ENCODE assay signal across 23 cellular contexts in genomic region chr20:36175016-36175415, GRCh38. TPM values are rescaled to one million over a fixed set of nuclear protein-coding genes. Genes with fewer than 3 reads are reported as not detected.
A peak's percentile ranks its signal among the peaks of the same experiment; 100 is the strongest.
DNase-seq lines count a peak whose midpoint lies in the region; ATAC-seq and TF ChIP-seq lines count a peak whose summit lies in the region.
"Had no signal": no experiment of that assay in that cellular context is flagged by ENCODE, and none has a peak within 500 bp of the region (broad histone marks: within the 10 kb centered on the region; RNA-seq: fewer than 3 reads in every experiment).

No MANE protein-coding gene starts in this region.

- TF ChIP-seq CTCF in BE2C (IDR thresholded peaks at IDR 0.05; ENCODE audit: low read depth, low read length) (no peak), neural crest cell (conservative IDR thresholded peaks at IDR 0.05) (no peak), testis (IDR thresholded peaks at IDR 0.05) (no peak)

- H3K27me3 Mint-ChIP-seq in neural crest cell (ENCODE audit: low read depth) = peaks cover 15% of the 10 kb centered on the region
- H3K27me3 Mint-ChIP-seq: CD4-positive, alpha-beta T cell had no signal

- no peaks in the 10 kb centered on the region for H3K9me3 ChIP-seq in BE2C
- H3K9me3 ChIP-seq in testis = no peaks in the 10 kb centered on the region
- H3K9me3 ChIP-seq: heart left ventricle, left ventricle myocardium inferior, right lobe of liver, SJSA1, uterus had no signal

- peaks cover 62% of the 10 kb centered on the region for H3K4me1 Mint-ChIP-seq in neural crest cell
- H3K4me1 Mint-ChIP-seq: activated naive CD8-positive, alpha-beta T cell treated with anti-CD3 and anti-CD28 coated beads for 36 hours had no signal

- ATAC-seq in GM21360 (IDR thresholded peaks at IDR 0.05; ENCODE audit: unreplicated experiment) (no peak), left cardiac atrium (no peak)
- ATAC-seq: heart left ventricle, natural killer cell, right lobe of liver, T-helper 17 cell had no signal

- peak overlapping the region; percentile 67 for H3K27ac Mint-ChIP-seq in neural crest cell (ENCODE audit: unreplicated experiment)
- H3K27ac Mint-ChIP-seq: activated naive CD8-positive, alpha-beta T cell treated with anti-CD3 and anti-CD28 coated beads for 36 hours; activated T-helper 2 cell treated with anti-CD3 and anti-CD28 coated beads, Interferon-gamma antibody, Interleukin-2, Interleukin-4, amounts not matched to agents 10 μg/mL and 5 μg/mL and 100 μg/mL, durations not matched to agents 14 hours and 24 hours and 36 hours; CD4-positive, alpha-beta T cell; mesothelial cell of epicardium; T-helper 17 cell had no signal

- no peak for TF ChIP-seq POLR2A in testis (IDR thresholded peaks at IDR 0.05)

- no peak overlapping the region for H3K4me3 Mint-ChIP-seq in neural crest cell
- H3K4me3 Mint-ChIP-seq: activated naive CD8-positive, alpha-beta T cell treated with anti-CD3 and anti-CD28 coated beads for 36 hours; CD4-positive, alpha-beta T cell; mesothelial cell of epicardium; natural killer cell; T-helper 17 cell had no signal

- H3K4me1 ChIP-seq in BE2C (peaks cover 7% of the 10 kb centered on the region), testis (no peaks in the 10 kb centered on the region)
- H3K4me1 ChIP-seq: right lobe of liver, SJSA1, uterus had no signal

- H3K27ac ChIP-seq in testis = no peak overlapping the region
- H3K27ac ChIP-seq: heart left ventricle, left ventricle myocardium inferior, right lobe of liver, SJSA1, uterus, VCaP had no signal

- no peak overlapping the region for H3K4me3 ChIP-seq in BE2C (ENCODE audit: low read depth, low read length)
- H3K4me3 ChIP-seq in testis = no peak overlapping the region
- H3K4me3 ChIP-seq: heart left ventricle, left ventricle myocardium inferior, right lobe of liver, SJSA1, uterus had no signal

- no peaks in the 10 kb centered on the region for H3K9me3 Mint-ChIP-seq in neural crest cell
- H3K9me3 Mint-ChIP-seq: activated naive CD8-positive, alpha-beta T cell treated with anti-CD3 and anti-CD28 coated beads for 36 hours; activated T-helper 2 cell treated with anti-CD3 and anti-CD28 coated beads, Interferon-gamma antibody, Interleukin-2, Interleukin-4, amounts not matched to agents 10 μg/mL and 5 μg/mL and 100 μg/mL, durations not matched to agents 14 hours and 24 hours and 36 hours; CD4-positive, alpha-beta T cell; mesothelial cell of epicardium; natural killer cell had no signal

- H3K36me3 Mint-ChIP-seq in neural crest cell (ENCODE audit: low read depth) = no peaks in the 10 kb centered on the region
- H3K36me3 Mint-ChIP-seq: activated naive CD8-positive, alpha-beta T cell treated with anti-CD3 and anti-CD28 coated beads for 36 hours; natural killer cell had no signal

- intact Hi-C loops in testis (cut with DNase I; ENCODE audit: low total_unique reads) = no loop called here
- intact Hi-C loops in left cardiac atrium (cut with DNase I) = no loop called here

- H3K36me3 ChIP-seq in BE2C (peaks cover 8% of the 10 kb centered on the region), testis (ENCODE audit: low read depth, missing control alignments) (no peaks in the 10 kb centered on the region)
- H3K36me3 ChIP-seq: right lobe of liver, SJSA1, uterus had no signal

- H3K27me3 ChIP-seq in BE2C (no peaks in the 10 kb centered on the region), testis (no peaks in the 10 kb centered on the region)
- H3K27me3 ChIP-seq: heart left ventricle, right lobe of liver, SJSA1, uterus had no signal

- DNase-seq in BE2C (peak; percentile 59), LHCN-M2 (ENCODE audit: low read depth) (peak; percentile 55), cerebellar cortex (ENCODE audit: low spot score) (peak; percentile 52), neural crest cell (ENCODE audit: low read depth, low spot score) (no peak), testis (no peak), GDM1 (lab: John Stamatoyannopoulos, UW) (no peak), left cardiac atrium (no peak)
- DNase-seq: activated CD4-positive, alpha-beta T cell treated with anti-CD3 and anti-CD28 coated beads, Interleukin-2, amount 50 U/mL, for 1 hour; activated naive CD8-positive, alpha-beta T cell treated with anti-CD3 and anti-CD28 coated beads for 36 hours; CD4-positive, alpha-beta T cell; DMS153; heart left ventricle; left ventricle myocardium inferior; natural killer cell; NCI-H1105; right lobe of liver; T-helper 17 cell; uterus had no signal

- WGBS in testis, 2 donors = 88 to 93% methylated on average over 5 of the region's 5 CpGs

RNA-seq across cellular contexts. Expression of gene EPB41L1, which starts 20.5 kb away (rescaled TPM):
- 16.4 TPM for polyA plus RNA-seq in BE2C (2012; ENCODE audit: insufficient read depth, insufficient read length, low read depth)
- total RNA-seq in LHCN-M2 (2014; rRNA removed) = 12.1 and 12.8 TPM in 2 replicates
- polyA plus RNA-seq in LHCN-M2 (2012) = 24.4 TPM
- total RNA-seq in neural crest cell = 30.6 and 33.1 TPM in 2 replicates
- total RNA-seq in testis = 10 to 100 TPM; 63.7 to 65.3 TPM
- 49.8 TPM for polyA plus RNA-seq in testis (ENCODE audit: insufficient read depth, low read depth, low replicate concordance)
- total RNA-seq in left cardiac atrium = 10 to 100 TPM; 20.5 to 32.1 TPM

Comparison
In these comparisons a context has a peak if more than half of its experiments do, and no peak if none do; other contexts are left out.
1. DNase-seq: peak in BE2C (single experiment), LHCN-M2 (single experiment) and cerebellar cortex (single experiment); none in neural crest cell (single experiment), testis (single experiment), GDM1 (single experiment) and left cardiac atrium (single experiment).